Comparison of ENCODE assay signal across 1 cellular context in genomic region chr16:73149329-73149728, GRCh38.
TF ChIP-seq lines count a peak whose summit lies in the region.

No MANE protein-coding gene starts in this region.

TF ChIP-seq in HepG2, 621 proteins besides CTCF, POLR2A, EP300 and RAD21 (continued from another document and continues in another):
- TF ChIP-seq CEBPZ (IDR thresholded peaks at IDR 0.05; ENCODE audit: low read length) (no peak), E2F5 (CRISPR knock-in tag; conservative IDR thresholded peaks at IDR 0.05) (no peak), CHD2 (IDR thresholded peaks at IDR 0.05; ENCODE audit: low read depth, low read length) (no peak), SMARCC2 (IDR thresholded peaks at IDR 0.05) (no peak), ZNF430 (CRISPR knock-in tag; IDR thresholded peaks at IDR 0.05) (no peak), CERS6 (CRISPR knock-in tag; IDR thresholded peaks at IDR 0.05) (no peak), ZBTB49 (CRISPR knock-in tag; IDR thresholded peaks at IDR 0.05; ENCODE audit: borderline replicate concordance) (no peak), MAF1 (CRISPR knock-in tag; IDR thresholded peaks at IDR 0.05; ENCODE audit: borderline replicate concordance) (no peak), ZNF792 (CRISPR knock-in tag; IDR thresholded peaks at IDR 0.05) (no peak), ETV5 (CRISPR knock-in tag; IDR thresholded peaks at IDR 0.05; ENCODE audit: borderline replicate concordance) (peak; percentile 81; the same call in 1 of the 2 replicates), BATF2 (CRISPR knock-in tag; IDR thresholded peaks at IDR 0.05) (no peak), AGO2 (optimal IDR thresholded peaks at IDR 0.05; ENCODE audit: low read depth, low read length) (no peak), STAT5B (CRISPR knock-in tag; IDR thresholded peaks at IDR 0.05) (no peak), SP2 (CRISPR knock-in tag; IDR thresholded peaks at IDR 0.05) (no peak), ARID5B (CRISPR knock-in tag; IDR thresholded peaks at IDR 0.05) (peak; percentile 72), ZSCAN22 (CRISPR knock-in tag; IDR thresholded peaks at IDR 0.05) (no peak), AFF4 (CRISPR knock-in tag; IDR thresholded peaks at IDR 0.05) (no peak), PRMT3 (CRISPR knock-in tag; IDR thresholded peaks at IDR 0.05; ENCODE audit: borderline replicate concordance, low read depth) (no peak), RNF2 (conservative IDR thresholded peaks at IDR 0.05; ENCODE audit: low read depth) (no peak), NBN (conservative IDR thresholded peaks at IDR 0.05) (no peak), HDAC2 (CRISPR knock-in tag; IDR thresholded peaks at IDR 0.05) (no peak), CBX5 (CRISPR knock-in tag; IDR thresholded peaks at IDR 0.05; ENCODE audit: borderline replicate concordance) (no peak), ZNF576 (CRISPR knock-in tag; IDR thresholded peaks at IDR 0.05) (no peak), CHCHD3 (CRISPR knock-in tag; IDR thresholded peaks at IDR 0.05) (no peak), ZNF782 (CRISPR knock-in tag; IDR thresholded peaks at IDR 0.05; ENCODE audit: borderline replicate concordance) (no peak), WIZ (CRISPR knock-in tag; IDR thresholded peaks at IDR 0.05) (no peak), ZBTB39 (CRISPR knock-in tag; IDR thresholded peaks at IDR 0.05) (no peak), ZNF317 (CRISPR knock-in tag; IDR thresholded peaks at IDR 0.05) (no peak), NFATC3 (CRISPR knock-in tag; IDR thresholded peaks at IDR 0.05) (no peak), ZNF691 (CRISPR knock-in tag; IDR thresholded peaks at IDR 0.05; ENCODE audit: borderline replicate concordance, low read depth) (no peak), YEATS4 (CRISPR knock-in tag; IDR thresholded peaks at IDR 0.05; ENCODE audit: borderline replicate concordance) (no peak), MED1 (CRISPR knock-in tag; IDR thresholded peaks at IDR 0.05) (peak; percentile 62), MBD4 (IDR thresholded peaks at IDR 0.05; ENCODE audit: borderline replicate concordance, low read length) (no peak), SMAD1 (CRISPR knock-in tag; IDR thresholded peaks at IDR 0.05; ENCODE audit: borderline replicate concordance, low read depth) (no peak), ZNF512 (CRISPR knock-in tag; IDR thresholded peaks at IDR 0.05) (no peak)
